In genomic region chr6:123655520-123656306, GRCh38 we compare ENCODE assay signal across 9 cellular contexts. TPM values are rescaled to one million over a fixed set of nuclear protein-coding genes. Genes with fewer than 3 reads are reported as not detected.
DNase-seq lines count a peak whose midpoint lies in the region; ATAC-seq and TF ChIP-seq lines count a peak whose summit lies in the region.
"Had no signal": no experiment of that assay in that cellular context is flagged by ENCODE, and none has a peak within 500 bp of the region (broad histone marks: within the 10 kb centered on the region; RNA-seq: fewer than 3 reads in every experiment).

No MANE protein-coding gene starts in this region.

- H3K4me2 ChIP-seq in Karpas-422 (ENCODE audit: low read depth, low read length, poor library complexity, severe bottlenecking): peak overlapping the region; percentile 73
- peak overlapping the region; percentile 37 for H3K4me2 ChIP-seq in fibroblast of lung (ENCODE audit: extremely low read depth, insufficient read depth, low read length)

- TF ChIP-seq CTCF in fibroblast of lung (conservative IDR thresholded peaks at IDR 0.05 in 1 of 2, IDR thresholded peaks at IDR 0.05 in 1 of 2; ENCODE audit: low read depth in 1 of 2, low read length in 2 of 2) (no peak), WTC11 (IDR thresholded peaks at IDR 0.05) (no peak)

- no peak overlapping the region for H3K27ac Mint-ChIP-seq in stimulated activated naive CD8-positive, alpha-beta T cell treated with anti-CD3 and anti-CD28 coated beads, Interleukin-15, amount 100 ng/mL, for 72 hours
- H3K27ac Mint-ChIP-seq in WTC11: no peak overlapping the region

- H3K9me3 Mint-ChIP-seq in stimulated activated naive CD8-positive, alpha-beta T cell treated with anti-CD3 and anti-CD28 coated beads, Interleukin-15, amount 100 ng/mL, for 72 hours: no peaks in the 10 kb centered on the region
- H3K9me3 Mint-ChIP-seq in WTC11: 0 out of 2 replicates have a peak, but pooled peaks cover 3% of the 10 kb centered on the region

- H3K27ac ChIP-seq in Karpas-422 (ENCODE audit: low read length) (no peak overlapping the region), fibroblast of lung (ENCODE audit: insufficient read depth, low read length) (no peak overlapping the region)

- intact Hi-C loops in posterior cingulate gyrus (cut with DNase I): no loop called here

- H3K4me3 ChIP-seq in Karpas-422 (ENCODE audit: low read length) (peak overlapping the region; percentile 56), fibroblast of lung (replicated peaks in 1 of 4; ENCODE audit: control extremely low read depth in 1 of 4, insufficient read depth in 1 of 4, low read depth in 3 of 4, low read length in 4 of 4) (peak overlapping the region in 1 of 4 experiments; percentile 25)

- CTCF ChIA-PET in WTC11 (lab: Charles Lee): interaction anchor here (1.2 kb wide), 1 partner anchor 60 kb away, joined by 4 read pairs; no protein-coding TSS in a partner anchor

- H2AFZ ChIP-seq in Karpas-422 (ENCODE audit: low read length) (peak overlapping the region; percentile 87), fibroblast of lung (ENCODE audit: low read length) (no peak overlapping the region)

- peak overlapping the region; percentile 43 for H3K9ac ChIP-seq in Karpas-422 (ENCODE audit: low read length)
- no peak overlapping the region for H3K9ac ChIP-seq in fibroblast of lung (ENCODE audit: insufficient read depth, low read length)

- H3K9me3 ChIP-seq in Karpas-422 (ENCODE audit: low read length): 0 out of 2 replicates have a peak, but pooled peaks cover 3% of the 10 kb centered on the region
- no peaks in the 10 kb centered on the region for H3K9me3 ChIP-seq in fibroblast of lung (ENCODE audit: control insufficient read depth, insufficient read depth, low read depth, low read length)

- H3K4me3 Mint-ChIP-seq in stimulated activated naive CD8-positive, alpha-beta T cell treated with anti-CD3 and anti-CD28 coated beads, Interleukin-15, amount 100 ng/mL, for 72 hours: peak overlapping the region in 1 of 2 donors; percentile 25
- H3K4me3 Mint-ChIP-seq in WTC11: no peak overlapping the region

- POLR2A ChIA-PET in WTC11 (lab: Charles Lee): no interaction called here

- peak; percentile 83 for ATAC-seq in GM21526 (IDR thresholded peaks at IDR 0.05; ENCODE audit: low FRiP score, unreplicated experiment)
- no peak for ATAC-seq in stimulated activated naive CD8-positive, alpha-beta T cell treated with anti-CD3 and anti-CD28 coated beads, Interleukin-15, amount 100 ng/mL, for 72 hours
- no peak for ATAC-seq in WTC11

- H3K27me3 ChIP-seq in Karpas-422 (ENCODE audit: low read length) (no peaks in the 10 kb centered on the region), fibroblast of lung (ENCODE audit: control insufficient read depth, insufficient read depth, low read length) (no peaks in the 10 kb centered on the region)

- H4K20me1 ChIP-seq in Karpas-422 (ENCODE audit: insufficient read depth, low read depth, low read length) (no peaks in the 10 kb centered on the region), fibroblast of lung (ENCODE audit: control insufficient read depth, extremely low read depth, insufficient read depth, low read length) (no peaks in the 10 kb centered on the region)

- no peaks in the 10 kb centered on the region for H3K4me1 Mint-ChIP-seq in stimulated activated naive CD8-positive, alpha-beta T cell treated with anti-CD3 and anti-CD28 coated beads, Interleukin-15, amount 100 ng/mL, for 72 hours
- H3K4me1 Mint-ChIP-seq in WTC11: 0 out of 2 replicates have a peak, but pooled peaks cover 2% of the 10 kb centered on the region

- H3K9me2 ChIP-seq in Karpas-422 (replicated peaks; ENCODE audit: insufficient read depth, low read length): no peaks in the 10 kb centered on the region; the same call in 1 of the 2 replicates

- H3K36me3 ChIP-seq in Karpas-422 (ENCODE audit: insufficient read depth, low read length) (no peaks in the 10 kb centered on the region), fibroblast of lung (ENCODE audit: control insufficient read depth, insufficient read depth, low read length) (no peaks in the 10 kb centered on the region)

- H3K79me2 ChIP-seq in Karpas-422 (ENCODE audit: low read length) (no peaks in the 10 kb centered on the region), fibroblast of lung (ENCODE audit: control insufficient read depth, insufficient read depth, low read length) (no peaks in the 10 kb centered on the region)

- no peaks in the 10 kb centered on the region for H3K27me3 Mint-ChIP-seq in stimulated activated naive CD8-positive, alpha-beta T cell treated with anti-CD3 and anti-CD28 coated beads, Interleukin-15, amount 100 ng/mL, for 72 hours
- H3K27me3 Mint-ChIP-seq in WTC11 (ENCODE audit: low read depth): no peaks in the 10 kb centered on the region

- DNase-seq in ELR (ENCODE audit: low read depth) (peak; percentile 39), Karpas-422 (peak; percentile 62), fibroblast of lung (ENCODE audit: low read depth in 2 of 2) (peak; percentile 2 to 12), posterior cingulate gyrus (no peak), WTC11 (ENCODE audit: low spot score) (no peak), NCI-H146 treated with DMSO at 0.1 percent for 48 hours (lab: John Stamatoyannopoulos, UW; ENCODE audit: unreplicated experiment) (no peak)
- no peak for DNase-seq in stimulated activated naive CD8-positive, alpha-beta T cell treated with anti-CD3 and anti-CD28 coated beads, Interleukin-15, amount 100 ng/mL, for 72 hours

- peaks cover 9% of the 10 kb centered on the region; the same call in 1 of the 2 replicates for H3K4me1 ChIP-seq in Karpas-422 (ENCODE audit: low read length)
- H3K4me1 ChIP-seq in fibroblast of lung (ENCODE audit: control insufficient read depth, extremely low read depth, insufficient read depth, low read length): no peaks in the 10 kb centered on the region

- H3K36me3 Mint-ChIP-seq in WTC11: no peaks in the 10 kb centered on the region

TF ChIP-seq in WTC11, 78 proteins besides CTCF, POLR2A, EP300 and RAD21 (continues in another document):
- TF ChIP-seq, protein P1, sequence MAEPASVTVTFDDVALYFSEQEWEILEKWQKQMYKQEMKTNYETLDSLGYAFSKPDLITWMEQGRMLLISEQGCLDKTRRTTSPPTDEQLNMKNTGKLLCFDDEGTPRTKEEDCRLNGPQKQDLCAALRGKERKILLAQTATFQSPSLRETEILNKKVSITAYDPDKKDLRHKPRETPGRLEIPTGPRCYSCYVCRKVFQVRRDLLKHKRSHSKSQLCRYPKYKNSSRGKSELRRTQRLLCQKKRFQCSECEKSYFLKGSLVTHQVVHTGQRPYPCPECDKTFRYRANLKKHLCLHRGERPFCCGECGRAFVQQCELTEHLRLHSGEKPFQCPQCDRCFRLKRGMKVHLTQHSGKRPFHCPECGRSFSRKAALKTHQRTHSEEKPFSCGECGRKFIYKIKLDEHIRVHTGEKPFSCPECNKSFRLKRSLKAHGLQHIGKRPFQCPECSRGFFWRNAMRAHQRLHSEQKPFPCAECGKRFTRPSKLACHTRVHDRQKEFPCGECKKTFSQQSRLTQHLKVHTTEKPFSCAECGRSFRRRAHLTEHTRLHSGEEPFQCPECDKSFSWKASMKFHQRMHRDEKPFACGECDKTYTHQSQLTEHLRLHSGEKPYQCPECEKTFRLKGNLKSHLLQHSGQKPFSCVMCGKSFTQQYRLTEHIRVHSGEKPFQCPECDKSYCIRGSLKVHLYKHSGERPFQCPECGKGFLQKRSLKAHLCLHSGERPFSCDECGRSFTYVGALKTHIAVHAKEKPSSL (CRISPR knock-in tag; conservative IDR thresholded peaks at IDR 0.05): no peak
- no peak for TF ChIP-seq SMAD4 (CRISPR knock-in tag; IDR thresholded peaks at IDR 0.05)
- TF ChIP-seq FOXP4 (CRISPR knock-in tag; IDR thresholded peaks at IDR 0.05): no peak
- no peak for TF ChIP-seq TEAD1 (CRISPR knock-in tag; IDR thresholded peaks at IDR 0.05)
- no peak for TF ChIP-seq AFF4 (CRISPR knock-in tag; IDR thresholded peaks at IDR 0.05; ENCODE audit: borderline replicate concordance)

RNA-seq across cellular contexts. Expression of gene TRDN, which starts 19.0 kb away (rescaled TPM):
- not detected in 2 replicates for total RNA-seq in Karpas-422 (2014; rRNA removed; shearing (Covaris generic); ENCODE audit: low replicate concordance)
- total RNA-seq in fibroblast of lung: not detected in 2 replicates
- polyA plus RNA-seq in fibroblast of lung: not detected in 2 replicates
- polyA plus RNA-seq in fibroblast of lung (2012): not detected in 2 replicates
- polyA minus RNA-seq in fibroblast of lung (ENCODE audit: low replicate concordance): not detected in 2 replicates
- total RNA-seq in WTC11 (2021): 39.8 to 56.4 TPM (median 56.1 TPM) in 3 replicates
- total RNA-seq: glomerular endothelial cell had no signal

Comparison
In these comparisons a context has a peak if more than half of its experiments do, and no peak if none do; other contexts are left out.
1. DNase-seq: peak in ELR (single experiment), Karpas-422 (single experiment) and fibroblast of lung (2 of 2); none in stimulated activated naive CD8-positive, alpha-beta T cell treated with anti-CD3 and anti-CD28 coated beads, Interleukin-15, amount 100 ng/mL, for 72 hours (0 of 2), posterior cingulate gyrus (0 of 10), WTC11 (single experiment) and NCI-H146 treated with DMSO at 0.1 percent for 48 hours (single experiment).
2. RNA of gene TRDN, which starts 19.0 kb away (total RNA-seq): 39.8 to 56.4 TPM in WTC11; not detected in Karpas-422 and not detected in fibroblast of lung; every median in the first group is over 10 times any median in the second.